Comparison of ENCODE assay signal across 31 cellular contexts in the genomic region with DNA sequence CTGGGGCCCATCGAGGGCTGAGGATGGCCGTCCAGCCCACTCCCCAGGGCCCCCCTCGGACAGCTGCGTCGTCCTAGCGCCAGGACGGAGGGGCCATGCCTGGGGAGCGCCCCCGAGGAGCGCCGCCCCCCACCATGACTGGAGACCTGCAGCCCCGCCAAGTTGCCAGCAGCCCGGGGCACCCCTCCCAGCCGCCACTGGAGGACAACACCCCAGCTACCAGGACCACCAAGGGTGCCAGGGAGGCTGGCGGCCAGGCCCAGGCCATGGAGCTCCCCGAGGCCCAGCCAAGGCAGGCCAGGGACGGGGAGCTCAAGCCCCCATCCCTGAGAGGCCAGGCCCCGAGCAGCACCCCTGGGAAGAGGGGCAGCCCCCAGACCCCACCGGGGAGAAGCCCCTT.
"Had no signal": no experiment of that assay in that cellular context is flagged by ENCODE, and none has a peak within 500 bp of the region (broad histone marks: within the 10 kb centered on the region; RNA-seq: fewer than 3 reads in every experiment).

No MANE protein-coding gene starts in this region.

- DNase-seq: activated B cell treated with CpG ODN at 0.5 μM for 24 hours; activated CD4-positive, alpha-beta memory T cell treated with anti-CD3 and anti-CD28 coated beads for 36 hours; activated CD4-positive, alpha-beta T cell treated with anti-CD3 and anti-CD28 coated beads for 4 hours; activated CD4-positive, alpha-beta T cell treated with anti-CD3 and anti-CD28 coated beads, Interleukin-2, amount 10 ng/mL, durations not matched to agents 24 days and 14 days; activated CD4-positive, alpha-beta T cell treated with anti-CD3 and anti-CD28 coated beads, Interleukin-2, amount 50 U/mL, for 1 hour; activated CD4-positive, alpha-beta T cell treated with anti-CD3 and anti-CD28 coated beads, Interleukin-2, amount 50 U/mL, for 4 hours; activated CD4-positive, CD25-positive, alpha-beta regulatory T cell treated with anti-CD3 and anti-CD28 coated beads, Interleukin-2, amount 50 U/mL, for 72 hours; activated CD8-positive, alpha-beta memory T cell treated with anti-CD3 and anti-CD28 coated beads, Interleukin-2, amount 50 U/mL, for 4 hours; activated CD8-positive, alpha-beta T cell treated with anti-CD3 and anti-CD28 coated beads for 36 hours; activated effector memory CD4-positive, alpha-beta T cell treated with anti-CD3 and anti-CD28 coated beads, Interleukin-2, amount 50 U/mL, for 16 hours; activated gamma-delta T cell treated with Interleukin-2 at 50 U/mL for 16 hours; activated naive CD4-positive, alpha-beta T cell; activated naive CD4-positive, alpha-beta T cell treated with anti-CD3 and anti-CD28 coated beads for 36 hours; activated naive CD4-positive, alpha-beta T cell treated with anti-CD3 and anti-CD28 coated beads, Interleukin-2, amount 50 U/mL, for 16 hours; activated naive CD8-positive, alpha-beta T cell treated with anti-CD3 and anti-CD28 coated beads for 36 hours; activated T-cell treated with anti-CD3 and anti-CD28 coated beads for 4 hours; activated T-cell treated with anti-CD3 and anti-CD28 coated beads, Interleukin-2, amount 50 U/mL, for 1 hour; activated T-cell treated with anti-CD3 and anti-CD28 coated beads, Interleukin-2, amount 50 U/mL, for 4 hours; activated T-cell treated with anti-CD3 and anti-CD28 coated beads, Interleukin-2, amount 50 U/mL, for 72 hours; adrenal gland; amniotic stem cell; aorta; body of pancreas; brain microvascular endothelial cell; central memory CD4-positive, alpha-beta T cell; T-helper 2 cell; T-helper 9 cell had no signal

- H3K27ac ChIP-seq: adrenal gland, body of pancreas, brain microvascular endothelial cell, breast epithelium, VCaP had no signal

- H3K9me3 ChIP-seq: adrenal gland, body of pancreas, breast epithelium had no signal

- ATAC-seq: activated CD8-positive, alpha-beta T cell treated with anti-CD3 and anti-CD28 coated beads for 36 hours; activated naive CD4-positive, alpha-beta T cell treated with anti-CD3 and anti-CD28 coated beads, Interleukin-2, amount 50 U/mL, for 72 hours; activated T-cell treated with anti-CD3 and anti-CD28 coated beads, Interleukin-2, amount 50 U/mL, for 4 hours; activated T-cell treated with anti-CD3 and anti-CD28 coated beads, Interleukin-2, amount 50 U/mL, for 72 hours; activated T-helper 17 cell treated with anti-CD3 and anti-CD28 coated beads, Interleukin-2, amount 50 U/mL, for 72 hours; body of pancreas had no signal

- H3K27me3 ChIP-seq: brain microvascular endothelial cell had no signal

- H3K36me3 ChIP-seq: adrenal gland, brain microvascular endothelial cell, breast epithelium had no signal

- H3K4me3 ChIP-seq: adrenal gland, body of pancreas, breast epithelium had no signal
